In the genomic region with DNA sequence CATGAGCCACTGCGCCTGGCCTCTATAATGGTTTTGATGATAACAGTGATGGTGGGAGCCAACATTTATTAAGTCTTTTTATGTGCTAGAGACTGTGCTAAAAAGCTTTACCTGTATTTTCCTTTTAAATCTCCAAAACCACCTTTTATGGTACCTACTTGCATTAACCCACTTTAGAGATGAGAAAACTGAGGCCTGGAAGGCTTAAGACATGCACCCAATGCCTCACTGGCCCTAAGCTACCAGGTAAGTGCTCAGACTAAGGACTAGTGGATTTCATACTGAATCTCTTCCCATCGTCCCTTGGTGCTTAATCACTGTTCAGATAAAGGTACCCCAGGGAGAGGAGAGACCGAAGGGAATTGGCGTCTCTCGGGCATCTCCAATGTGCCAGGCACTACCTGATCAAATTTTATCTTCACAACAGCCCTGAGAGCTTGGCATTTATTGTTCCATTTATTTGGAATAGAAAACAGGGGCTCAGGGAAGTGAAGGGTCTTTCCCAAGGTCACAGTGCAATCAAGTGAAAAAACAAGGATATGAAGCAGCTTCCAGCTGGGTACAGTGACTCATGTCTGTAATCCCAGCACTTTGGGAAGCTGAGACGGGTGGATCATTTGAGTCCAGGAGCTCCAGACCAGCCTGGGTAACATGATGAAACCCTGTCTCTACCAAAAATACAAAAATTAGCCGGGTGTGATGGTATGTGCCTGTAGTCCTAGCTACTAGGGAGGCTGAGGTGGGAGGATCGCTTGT, we compare ENCODE assay signal across 18 cellular contexts.
DNase-seq lines count a peak whose midpoint lies in the region; TF ChIP-seq lines count a peak whose summit lies in the region.
"Had no signal": no experiment of that assay in that cellular context is flagged by ENCODE, and none has a peak within 500 bp of the region (broad histone marks: within the 10 kb centered on the region; RNA-seq: fewer than 3 reads in every experiment).

No MANE protein-coding gene starts in this region.

- DNase-seq in ACHN (peak; percentile 50), HK-2 (ENCODE audit: unreplicated experiment) (peak; percentile 24), foreskin fibroblast (peak; percentile 48 to 65), HuH-7 (ENCODE audit: low spot score) (no peak), SHP77 treated with DMSO at 0.1 percent for 48 hours (lab: John Stamatoyannopoulos, UW) (no peak), progenitor cell of endocrine pancreas (ENCODE audit: low spot score, unreplicated experiment) (no peak)
- no peak for DNase-seq in activated CD4-positive, alpha-beta T cell treated with anti-CD3 and anti-CD28 coated beads, Interleukin-2, amount 50 U/mL, for 4 hours
- DNase-seq: activated CD4-positive, alpha-beta T cell treated with anti-CD3 and anti-CD28 coated beads, Interleukin-2, amount 50 U/mL, for 1 hour; activated naive CD4-positive, alpha-beta T cell treated with anti-CD3 and anti-CD28 coated beads, Interleukin-2, amount 50 U/mL, for 16 hours; activated T-cell treated with anti-CD3 and anti-CD28 coated beads, Interleukin-2, amount 50 U/mL, for 1 hour; endodermal cell; glutamatergic neuron; H9; mammary epithelial cell; MV-4-11 had no signal

- peaks cover 49% of the 10 kb centered on the region for H3K36me3 Mint-ChIP-seq in brain
- peaks cover 13% of the 10 kb centered on the region for H3K36me3 Mint-ChIP-seq in progenitor cell of endocrine pancreas (ENCODE audit: insufficient read depth)

- in situ Hi-C loops in ACHN (cut with HindIII; ENCODE audit: low pct_ligation_motif_present, low pct_unique_long_range_greater_than_20kb, low sequenced_read_pairs): no loop called here

- H3K4me3 Mint-ChIP-seq in brain (no peak overlapping the region), progenitor cell of endocrine pancreas (ENCODE audit: low read depth) (no peak overlapping the region)
- H3K4me3 Mint-ChIP-seq: central memory CD8-positive, alpha-beta T cell; endodermal cell; H9 had no signal

- peak overlapping the region; percentile 7 to 91 (median 82) for H3K27ac Mint-ChIP-seq in brain
- no peak overlapping the region for H3K27ac Mint-ChIP-seq in progenitor cell of endocrine pancreas
- H3K27ac Mint-ChIP-seq: endodermal cell, H9 had no signal

- H3K9me3 Mint-ChIP-seq in brain: no peaks in the 10 kb centered on the region
- no peaks in the 10 kb centered on the region for H3K9me3 Mint-ChIP-seq in progenitor cell of endocrine pancreas (ENCODE audit: low read depth)
- H3K9me3 Mint-ChIP-seq: central memory CD8-positive, alpha-beta T cell; endodermal cell; H9 had no signal

- peaks cover 16% of the 10 kb centered on the region for H3K4me1 Mint-ChIP-seq in brain
- H3K4me1 Mint-ChIP-seq in progenitor cell of endocrine pancreas (ENCODE audit: low read depth): no peaks in the 10 kb centered on the region
- H3K4me1 Mint-ChIP-seq: endodermal cell had no signal

- H3K27me3 Mint-ChIP-seq in brain (no peaks in the 10 kb centered on the region), progenitor cell of endocrine pancreas (no peaks in the 10 kb centered on the region)
- H3K27me3 Mint-ChIP-seq: central memory CD8-positive, alpha-beta T cell had no signal

- TF ChIP-seq CTCF in brain (conservative IDR thresholded peaks at IDR 0.05) (no peak), foreskin fibroblast (IDR thresholded peaks at IDR 0.05; ENCODE audit: low read depth, low read length) (no peak), progenitor cell of endocrine pancreas (IDR thresholded peaks at IDR 0.05; ENCODE audit: unreplicated experiment) (no peak)

- H3K4me3 ChIP-seq in foreskin fibroblast (ENCODE audit: low read depth in 1 of 2, low read length in 2 of 2): no peak overlapping the region
- H3K4me3 ChIP-seq: right atrium auricular region had no signal

Comparison
In these comparisons a context has a peak if more than half of its experiments do, and no peak if none do; other contexts are left out.
1. DNase-seq: peak in ACHN (single experiment), HK-2 (single experiment) and foreskin fibroblast (2 of 2); none in HuH-7 (single experiment), SHP77 treated with DMSO at 0.1 percent for 48 hours (single experiment), progenitor cell of endocrine pancreas (single experiment) and activated CD4-positive, alpha-beta T cell treated with anti-CD3 and anti-CD28 coated beads, Interleukin-2, amount 50 U/mL, for 4 hours (0 of 2).